In genomic region chr13:82688400-82688999, GRCh38 we compare ENCODE assay signal across 8 cellular contexts.
DNase-seq lines count a peak whose midpoint lies in the region; ATAC-seq, FAIRE-seq and TF ChIP-seq lines count a peak whose summit lies in the region.

No MANE protein-coding gene starts in this region.

- DNase-seq in A549 (ENCODE audit: low read depth in 1 of 2, low spot score in 1 of 2) (no peak), GM19239 (ENCODE audit: insufficient read length, low spot score) (no peak), adipocyte (ENCODE audit: low read depth) (peak; percentile 30), renal cortical epithelial cell (ENCODE audit: low read depth) (peak; percentile 2), DMS79 treated with DMSO at 0.1 percent for 48 hours (lab: John Stamatoyannopoulos, UW) (no peak), DMS 273 (lab: John Stamatoyannopoulos, UW; ENCODE audit: unreplicated experiment) (no peak)
- DNase-seq in activated CD4-positive, CD25-positive, alpha-beta regulatory T cell treated with anti-CD3 and anti-CD28 coated beads, Interleukin-2, amount 50 U/mL, for 72 hours = no peak

- no peaks in the 10 kb centered on the region for H3K36me3 ChIP-seq in adipocyte (ENCODE audit: control insufficient read depth, insufficient read depth, low read length, severe bottlenecking)

- no peak for TF ChIP-seq CTCF in A549 (IDR thresholded peaks at IDR 0.05)

- no peaks in the 10 kb centered on the region for H3K27me3 ChIP-seq in adipocyte (replicated peaks; ENCODE audit: control insufficient read depth, insufficient read depth, low read length)

- peak overlapping the region; percentile 53 for H3K4me2 ChIP-seq in A549

- ATAC-seq in A549 (no peak), HG03457 (IDR thresholded peaks at IDR 0.05; ENCODE audit: unreplicated experiment) (peak; percentile 89)

- POLR2A ChIA-PET in A549 (lab: Yijun Ruan, JAX) = no interaction called here

- CTCF ChIA-PET in A549 (lab: Yijun Ruan, JAX) = no interaction called here

- TF ChIP-seq EP300 in A549 (IDR thresholded peaks at IDR 0.05) = no peak

- 3% methylated on average over 2 of the region's 2 CpGs for WGBS in A549 (ENCODE audit: missing lambda C conversion rate)

- no peaks in the 10 kb centered on the region for H3K4me1 ChIP-seq in A549
- H3K4me1 ChIP-seq in adipocyte (ENCODE audit: control insufficient read depth, insufficient read depth, low read length) = peaks cover 4% of the 10 kb centered on the region

- FAIRE-seq in A549 (lab: Jason Lieb, UNC) (no peak), GM19239 (lab: Jason Lieb, UNC) (peak; percentile 35)

- peak overlapping the region; percentile 75 for H3K9ac ChIP-seq in adipocyte (ENCODE audit: low read length)

- TF ChIP-seq POLR2A in A549 (IDR thresholded peaks at IDR 0.05; ENCODE audit: low read length) = no peak

- H3K4me3 ChIP-seq in A549 (peak overlapping the region; percentile 29; the same call in 2 of the 3 replicates), adipocyte (ENCODE audit: low read length) (peak overlapping the region; percentile 77)

- H3K27ac ChIP-seq in A549 = 0 out of 6 replicates have a peak overlapping the region, but pooled peaks of 1 of the 2 experiments have one; percentile 27

- no peak for TF ChIP-seq RAD21 in A549 (conservative IDR thresholded peaks at IDR 0.05 in 1 of 2, IDR thresholded peaks at IDR 0.05 in 1 of 2)

- H3K9me3 ChIP-seq in A549 (no peaks in the 10 kb centered on the region), adipocyte (ENCODE audit: control insufficient read depth, low read length) (no peaks in the 10 kb centered on the region)

TF ChIP-seq in A549, 52 proteins besides CTCF, POLR2A, EP300 and RAD21:
- TF ChIP-seq RFX5 (IDR thresholded peaks at IDR 0.05) = no peak
- no peak for TF ChIP-seq HES2 (IDR thresholded peaks at IDR 0.05)
- TF ChIP-seq ZSCAN20 (CRISPR knock-in tag; IDR thresholded peaks at IDR 0.05) = no peak
- TF ChIP-seq KDM5A (IDR thresholded peaks at IDR 0.05) = no peak

Comparison
In these comparisons a context has a peak if more than half of its experiments do, and no peak if none do; other contexts are left out.
1. DNase-seq: peak in adipocyte (single experiment) and renal cortical epithelial cell (single experiment); none in A549 (0 of 2), GM19239 (single experiment), DMS79 treated with DMSO at 0.1 percent for 48 hours (single experiment), DMS 273 (single experiment) and activated CD4-positive, CD25-positive, alpha-beta regulatory T cell treated with anti-CD3 and anti-CD28 coated beads, Interleukin-2, amount 50 U/mL, for 72 hours (single experiment).